In the genomic region with DNA sequence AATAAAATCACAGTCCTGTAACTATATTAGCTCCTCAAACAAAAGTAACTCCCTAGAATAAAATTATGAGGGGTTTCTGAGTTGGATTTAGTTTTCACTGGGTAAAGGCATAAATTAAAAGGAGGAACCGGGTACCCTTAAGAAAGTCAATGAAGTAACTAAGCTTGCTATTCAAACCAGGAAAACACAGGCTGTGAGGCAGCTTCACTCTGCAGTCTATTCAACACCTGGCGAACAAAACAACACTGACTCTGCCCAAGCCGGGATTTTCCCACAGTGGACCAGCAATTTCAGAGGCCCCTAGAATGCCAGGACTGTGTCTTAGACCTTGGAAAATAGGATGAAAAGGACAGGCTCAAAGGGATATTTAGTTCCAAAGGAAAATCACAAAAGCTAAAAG, we compare ENCODE assay signal across 8 cellular contexts. TPM values are rescaled to one million over a fixed set of nuclear protein-coding genes. Genes with fewer than 3 reads are reported as not detected.
DNase-seq lines count a peak whose midpoint lies in the region; ATAC-seq, FAIRE-seq and TF ChIP-seq lines count a peak whose summit lies in the region.

No MANE protein-coding gene starts in this region.

- H3K79me2 ChIP-seq in astrocyte (ENCODE audit: insufficient read depth, low read length) = no peaks in the 10 kb centered on the region

- peak overlapping the region; percentile 82 for H3K4me2 ChIP-seq in astrocyte (ENCODE audit: low read length)

- H3K9me3 ChIP-seq in astrocyte (ENCODE audit: insufficient read depth, low read depth, low read length) = no peaks in the 10 kb centered on the region
- H3K9me3 ChIP-seq in muscle layer of colon (ENCODE audit: low read length) = no peaks in the 10 kb centered on the region

- no peaks in the 10 kb centered on the region for H3K36me3 Mint-ChIP-seq in HFFc6 (ENCODE audit: low read depth)
- H3K36me3 Mint-ChIP-seq in astrocyte (ENCODE audit: low read depth, unreplicated experiment) = no peaks in the 10 kb centered on the region

- peak overlapping the region; percentile 18 for H3K4me3 ChIP-seq in astrocyte (ENCODE audit: insufficient read depth, low read depth, low read length)
- H3K4me3 ChIP-seq in muscle layer of colon (ENCODE audit: low read depth in 1 of 2, low read length in 2 of 2) = no peak overlapping the region

- TF ChIP-seq CTCF in HFFc6 (IDR thresholded peaks at IDR 0.05) = no peak
- TF ChIP-seq CTCF in astrocyte (IDR thresholded peaks at IDR 0.05; ENCODE audit: insufficient read depth, low read depth, low read length) = no peak
- TF ChIP-seq CTCF in GM13977 (IDR thresholded peaks at IDR 0.05; ENCODE audit: extremely low read depth, insufficient read depth, missing control alignments) = no peak

- H3K9me3 Mint-ChIP-seq in HFFc6 = no peaks in the 10 kb centered on the region
- no peaks in the 10 kb centered on the region for H3K9me3 Mint-ChIP-seq in astrocyte (ENCODE audit: unreplicated experiment)

- no peak overlapping the region for H2AFZ ChIP-seq in astrocyte (ENCODE audit: low read depth, low read length)

- in situ Hi-C loops in GM13977 (cut with MboI; ENCODE audit: low pct_unique_long_range_greater_than_20kb, low sequenced_read_pairs, unreplicated experiment) = no loop called here

- no peak for FAIRE-seq in astrocyte (lab: Jason Lieb, UNC)

- H3K4me1 ChIP-seq in astrocyte (ENCODE audit: insufficient read depth, low read length) (peaks cover 40% of the 10 kb centered on the region), muscle layer of colon (ENCODE audit: insufficient read depth, low read length) (peaks cover 13% of the 10 kb centered on the region)

- H3K27ac Mint-ChIP-seq in HFFc6 = peak overlapping the region; percentile 74
- peak overlapping the region; percentile 70 for H3K27ac Mint-ChIP-seq in astrocyte (ENCODE audit: unreplicated experiment)

- H3K4me3 Mint-ChIP-seq in HFFc6 (peak overlapping the region; percentile 70), astrocyte (ENCODE audit: unreplicated experiment) (peak overlapping the region; percentile 13)

- no peak for ATAC-seq in HG02884 (IDR thresholded peaks at IDR 0.05; ENCODE audit: unreplicated experiment)

- no peaks in the 10 kb centered on the region for H3K27me3 ChIP-seq in astrocyte (ENCODE audit: insufficient read depth, low read length)
- H3K27me3 ChIP-seq in muscle layer of colon (ENCODE audit: control insufficient read depth in 1 of 2, insufficient read depth in 2 of 2, low read length in 2 of 2) = no peaks in the 10 kb centered on the region

- DNase-seq in CD1c-positive myeloid dendritic cell (ENCODE audit: extremely low spot score) (peak; percentile 37), HFFc6 (no peak), astrocyte (ENCODE audit: low read depth) (no peak), GM13977 (ENCODE audit: low spot score) (no peak), retina (no peak)
- no peak for DNase-seq in activated CD4-positive, CD25-positive, alpha-beta regulatory T cell (lab: John Stamatoyannopoulos, UW)

- H3K27me3 Mint-ChIP-seq in HFFc6 (ENCODE audit: insufficient read depth) (no peaks in the 10 kb centered on the region), astrocyte (ENCODE audit: low read depth, unreplicated experiment) (no peaks in the 10 kb centered on the region)

- H4K20me1 ChIP-seq in astrocyte (ENCODE audit: insufficient read depth, low read length) = no peaks in the 10 kb centered on the region

- H3K36me3 ChIP-seq in astrocyte (ENCODE audit: insufficient read depth, low read length) = no peaks in the 10 kb centered on the region
- H3K36me3 ChIP-seq in muscle layer of colon (ENCODE audit: insufficient read depth, low read length) = no peaks in the 10 kb centered on the region

- peak overlapping the region; percentile 87 for H3K27ac ChIP-seq in astrocyte (ENCODE audit: low read depth, low read length)
- peak overlapping the region; percentile 61 for H3K27ac ChIP-seq in muscle layer of colon (ENCODE audit: low read depth, low read length)

- peaks cover 44% of the 10 kb centered on the region for H3K4me1 Mint-ChIP-seq in HFFc6 (ENCODE audit: low read depth)
- H3K4me1 Mint-ChIP-seq in astrocyte (ENCODE audit: low read depth, unreplicated experiment) = peaks cover 39% of the 10 kb centered on the region

- H3K9ac ChIP-seq in astrocyte (ENCODE audit: low read length) = peak overlapping the region; percentile 74
- no peak overlapping the region for H3K9ac ChIP-seq in muscle layer of colon (ENCODE audit: low read length)

RNA-seq across cellular contexts. Expression of a gene that starts 24.6 kb away (rescaled TPM):
- 10 to 100 TPM; 32.9 to 51.8 (median 48.9) TPM for total RNA-seq in HFFc6 (2021; fragmentation: NEBNext Ultra II Directional; extraction: Animal tissue kit (Norgen Biotek cat#: 25700))
- 56.4 and 63.3 TPM in 2 replicates for total RNA-seq in astrocyte
